Comparison of ENCODE assay signal across 25 cellular contexts in the genomic region with DNA sequence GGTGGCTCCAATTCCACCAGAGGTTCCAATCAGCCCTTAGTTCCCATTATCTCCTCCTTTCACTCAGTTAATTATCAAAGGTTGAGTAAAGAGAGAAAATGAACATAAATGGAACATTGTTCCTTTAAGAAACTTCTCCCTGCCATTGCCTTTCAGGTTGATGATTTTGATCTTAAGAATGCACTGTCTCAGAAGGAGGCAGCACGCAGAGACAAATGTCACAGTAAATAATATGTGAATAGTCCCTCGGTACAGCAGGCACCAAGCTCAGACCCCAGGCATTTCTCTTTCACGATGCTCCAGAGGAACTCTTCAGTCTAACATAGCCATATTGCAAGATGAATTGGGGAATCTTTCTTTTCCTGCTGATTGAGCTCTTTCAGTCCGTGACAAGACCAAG.
"Had no signal": no experiment of that assay in that cellular context is flagged by ENCODE, and none has a peak within 500 bp of the region (broad histone marks: within the 10 kb centered on the region; RNA-seq: fewer than 3 reads in every experiment).

No MANE protein-coding gene starts in this region.

- H3K4me1 ChIP-seq: adrenal gland, Peyer's patch had no signal

- H3K4me1 Mint-ChIP-seq: activated naive CD8-positive, alpha-beta T cell treated with anti-CD3 and anti-CD28 coated beads, Interleukin-2, amount 10 ng/mL, durations not matched to agents 7 days and 5 days had no signal

- H3K36me3 ChIP-seq: adrenal gland, MG63, Peyer's patch had no signal

- H3K9me3 ChIP-seq: adrenal gland, MG63, Peyer's patch had no signal

- H3K27me3 Mint-ChIP-seq: activated CD8-positive, alpha-beta T cell treated with anti-CD3 and anti-CD28 coated beads for 36 hours; activated naive CD8-positive, alpha-beta T cell treated with anti-CD3 and anti-CD28 coated beads, Interleukin-2, amount 10 ng/mL, durations not matched to agents 7 days and 5 days had no signal

- H3K27me3 ChIP-seq: adrenal gland, MG63, Peyer's patch had no signal

- H3K9me3 Mint-ChIP-seq: activated T-helper 2 cell treated with anti-CD3 and anti-CD28 coated beads, Interferon-gamma antibody, Interleukin-2, Interleukin-4, amounts not matched to agents 10 μg/mL and 5 μg/mL and 100 μg/mL, durations not matched to agents 14 hours and 24 hours and 36 hours; T-helper 1 cell treated with Interleukin-12 subunit alpha and Interleukin-12 subunit beta and Interleukin-4 antibody, amounts not matched to agents 30 μg/mL and 1 μg/mL, for 36 hours had no signal

- H3K4me3 Mint-ChIP-seq: activated CD8-positive, alpha-beta T cell treated with anti-CD3 and anti-CD28 coated beads for 36 hours; activated naive CD8-positive, alpha-beta T cell treated with anti-CD3 and anti-CD28 coated beads, Interleukin-2, amount 10 ng/mL, durations not matched to agents 7 days and 5 days; activated T-cell treated with anti-CD3 and anti-CD28 coated beads, Interleukin-2, amount 50 U/mL, for 72 hours; T-helper 1 cell treated with Interleukin-12 subunit alpha and Interleukin-12 subunit beta and Interleukin-4 antibody, amounts not matched to agents 30 μg/mL and 1 μg/mL, for 36 hours had no signal

- H3K27ac Mint-ChIP-seq: activated CD8-positive, alpha-beta T cell treated with anti-CD3 and anti-CD28 coated beads for 36 hours; activated naive CD8-positive, alpha-beta T cell treated with anti-CD3 and anti-CD28 coated beads, Interleukin-2, amount 10 ng/mL, durations not matched to agents 7 days and 5 days; activated T-cell treated with anti-CD3 and anti-CD28 coated beads, Interleukin-2, amount 50 U/mL, for 72 hours; activated T-helper 2 cell treated with anti-CD3 and anti-CD28 coated beads, Interferon-gamma antibody, Interleukin-2, Interleukin-4, amounts not matched to agents 10 μg/mL and 5 μg/mL and 100 μg/mL, durations not matched to agents 14 hours and 24 hours and 36 hours; T-helper 1 cell treated with Interleukin-12 subunit alpha and Interleukin-12 subunit beta and Interleukin-4 antibody, amounts not matched to agents 30 μg/mL and 1 μg/mL, for 36 hours had no signal

- H3K27ac ChIP-seq: adrenal gland, Peyer's patch, RWPE1 had no signal

- H3K36me3 Mint-ChIP-seq: activated naive CD8-positive, alpha-beta T cell treated with anti-CD3 and anti-CD28 coated beads, Interleukin-2, amount 10 ng/mL, durations not matched to agents 7 days and 5 days had no signal

- DNase-seq: activated CD4-positive, alpha-beta T cell treated with anti-CD3 and anti-CD28 coated beads for 4 hours; activated CD8-positive, alpha-beta memory T cell treated with anti-CD3 and anti-CD28 coated beads, Interleukin-2, amount 50 U/mL, for 4 hours; activated CD8-positive, alpha-beta T cell treated with anti-CD3 and anti-CD28 coated beads for 36 hours; activated gamma-delta T cell treated with Interleukin-2 at 50 U/mL for 16 hours; activated naive CD4-positive, alpha-beta T cell treated with anti-CD3 and anti-CD28 coated beads, Interleukin-2, amount 50 U/mL, for 16 hours; activated naive CD8-positive, alpha-beta T cell treated with anti-CD3 and anti-CD28 coated beads, Interleukin-2, amount 10 ng/mL, durations not matched to agents 7 days and 5 days; activated T-cell treated with anti-CD3 and anti-CD28 coated beads, Interleukin-2, amount 50 U/mL, for 72 hours; adrenal gland; aorta; MG63; MV-4-11; NCI-H1092 treated with DMSO at 0.1 percent for 48 hours; NCI-H1417 treated with DMSO at 0.1 percent for 48 hours; NCI-H1694 treated with DMSO at 0.1 percent for 48 hours; NCI-H2029 treated with DMSO at 0.1 percent for 48 hours; NCI-H345; NCI-H510A; NCI-H526 treated with DMSO at 0.1 percent for 48 hours; NCI-H82; Peyer's patch; SHP77 had no signal

- H3K4me3 ChIP-seq: adrenal gland, MG63, Peyer's patch had no signal

- ATAC-seq: activated CD4-positive, CD25-positive, alpha-beta regulatory T cell treated with anti-CD3 and anti-CD28 coated beads, Interleukin-2, amount 50 U/mL, for 24 hours; activated CD8-positive, alpha-beta T cell treated with anti-CD3 and anti-CD28 coated beads for 36 hours; activated T-cell treated with anti-CD3 and anti-CD28 coated beads, Interleukin-2, amount 50 U/mL, for 72 hours had no signal
